In genomic region chr13:42990147-42990990, GRCh38 we compare ENCODE assay signal across 9 cellular contexts. TPM values are rescaled to one million over a fixed set of nuclear protein-coding genes. Genes with fewer than 3 reads are reported as not detected.
DNase-seq lines count a peak whose midpoint lies in the region; ATAC-seq and TF ChIP-seq lines count a peak whose summit lies in the region.
"Had no signal": no experiment of that assay in that cellular context is flagged by ENCODE, and none has a peak within 500 bp of the region (broad histone marks: within the 10 kb centered on the region; RNA-seq: fewer than 3 reads in every experiment).

No MANE protein-coding gene starts in this region.

- CTCF ChIA-PET in activated naive CD4-positive, alpha-beta T cell treated with anti-CD3 and anti-CD28 coated beads for 36 hours (lab: Charles Lee), result interaction anchor here (0.9 to 5.0 kb wide), 6 partner anchors 15 to 395 kb away, joined by 3 to 20 read pairs (median 4); partner anchors contain the start of gene DNAJC15
- CTCF ChIA-PET in T-cell (lab: Charles Lee), result interaction anchor here (0.5 to 4.4 kb wide), 13 partner anchors 11 to 917 kb away, joined by 3 to 37 read pairs (median 4); partner anchors contain the start of gene DNAJC15 (in 1 of the 2)

- peak overlapping the region; percentile 87 for H3K4me3 Mint-ChIP-seq in activated naive CD4-positive, alpha-beta T cell treated with anti-CD3 and anti-CD28 coated beads for 36 hours
- H3K4me3 Mint-ChIP-seq in T-cell, result peak overlapping the region; percentile 92 to 96 (median 92)

- H3K36me3 Mint-ChIP-seq in activated naive CD4-positive, alpha-beta T cell treated with anti-CD3 and anti-CD28 coated beads for 36 hours (ENCODE audit: low read depth), result no peaks in the 10 kb centered on the region
- H3K36me3 Mint-ChIP-seq in T-cell, result peaks cover 9% of the 10 kb centered on the region

- no peak for TF ChIP-seq EP300 in suprapubic skin (IDR thresholded peaks at IDR 0.05)

- TF ChIP-seq POLR2A in suprapubic skin (IDR thresholded peaks at IDR 0.05), result no peak

- no peaks in the 10 kb centered on the region for H3K27me3 ChIP-seq in right atrium auricular region
- no peaks in the 10 kb centered on the region for H3K27me3 ChIP-seq in suprapubic skin

- H3K4me3 ChIP-seq in right atrium auricular region (peak overlapping the region in 1 of 2 donors; percentile 76), suprapubic skin (peak overlapping the region; percentile 77)

- H3K36me3 ChIP-seq in right atrium auricular region (no peaks in the 10 kb centered on the region), suprapubic skin (no peaks in the 10 kb centered on the region)

- no peaks in the 10 kb centered on the region for H3K9me3 ChIP-seq in right atrium auricular region
- H3K9me3 ChIP-seq in suprapubic skin, result no peaks in the 10 kb centered on the region

- H3K27ac ChIP-seq in right atrium auricular region (peak overlapping the region; percentile 67 to 86), suprapubic skin (no peak overlapping the region)

- TF ChIP-seq CTCF in right atrium auricular region (IDR thresholded peaks at IDR 0.05), result no peak
- no peak for TF ChIP-seq CTCF in suprapubic skin (IDR thresholded peaks at IDR 0.05)

- no peak for DNase-seq in activated naive CD4-positive, alpha-beta T cell treated with anti-CD3 and anti-CD28 coated beads for 36 hours
- DNase-seq in activated naive CD4-positive, alpha-beta T cell treated with Interleukin-2 at 50 U/mL for 16 hours, result no peak
- DNase-seq in T-cell, result peak in 1 of 34 experiments; percentile 14
- DNase-seq in right atrium auricular region (ENCODE audit: low spot score), result no peak
- no peak for DNase-seq in suprapubic skin (ENCODE audit: low spot score in 2 of 2)
- no peak for DNase-seq in OCI-M2 (lab: John Stamatoyannopoulos, UW; ENCODE audit: unreplicated experiment)
- DNase-seq: activated CD4-positive, CD25-positive, alpha-beta regulatory T cell treated with anti-CD3 and anti-CD28 coated beads, Interleukin-2, amount 50 U/mL, for 72 hours had no signal

- POLR2A ChIA-PET in T-cell (lab: Charles Lee), result interaction anchor here (0.5 to 1.7 kb wide), 7 partner anchors 11 to 1301 kb away, joined by 3 to 17 read pairs (median 3); partner anchors contain the start of gene DNAJC15 (in 1 of the 2)

- intact Hi-C loops in activated naive CD4-positive, alpha-beta T cell treated with anti-CD3 and anti-CD28 coated beads for 36 hours (cut with micrococcal nuclease), result loop anchor here (5.0 to 10.0 kb wide), 4 partner anchors 598 to 887 kb away; partner anchors contain the start of genes AKAP11, CCDC122 and LACC1

- no peaks in the 10 kb centered on the region for H3K9me3 Mint-ChIP-seq in activated naive CD4-positive, alpha-beta T cell treated with anti-CD3 and anti-CD28 coated beads for 36 hours
- no peaks in the 10 kb centered on the region for H3K9me3 Mint-ChIP-seq in T-cell

- peak overlapping the region; percentile 63 for H3K27ac Mint-ChIP-seq in activated naive CD4-positive, alpha-beta T cell treated with anti-CD3 and anti-CD28 coated beads for 36 hours
- peak overlapping the region; percentile 90 to 100 for H3K27ac Mint-ChIP-seq in T-cell

- WGBS in suprapubic skin, result 59% methylated on average over 9 of the region's 9 CpGs

- H3K4me1 ChIP-seq in right atrium auricular region (peaks cover 0 to 24% of the 10 kb centered on the region in 2 donors), suprapubic skin (peaks cover 24% of the 10 kb centered on the region)

- H3K27me3 Mint-ChIP-seq in activated naive CD4-positive, alpha-beta T cell treated with anti-CD3 and anti-CD28 coated beads for 36 hours (ENCODE audit: low read depth), result no peaks in the 10 kb centered on the region
- H3K27me3 Mint-ChIP-seq in T-cell, result no peaks in the 10 kb centered on the region

- ATAC-seq in T-cell (replicated peaks in 1 of 4) (peak in 1 of 4 experiments; percentile 22), GM21619 (IDR thresholded peaks at IDR 0.05; ENCODE audit: unreplicated experiment) (no peak), HG03439 (IDR thresholded peaks at IDR 0.05; ENCODE audit: unreplicated experiment) (no peak)

- peaks cover 39% of the 10 kb centered on the region for H3K4me1 Mint-ChIP-seq in activated naive CD4-positive, alpha-beta T cell treated with anti-CD3 and anti-CD28 coated beads for 36 hours (ENCODE audit: low read depth)
- peaks cover 54 to 68% (median 60%) of the 10 kb centered on the region in 3 donors for H3K4me1 Mint-ChIP-seq in T-cell

RNA-seq across cellular contexts. Expression of gene EPSTI1, which starts 1.7 kb away (rescaled TPM):
- total RNA-seq in activated naive CD4-positive, alpha-beta T cell treated with anti-CD3 and anti-CD28 coated beads for 36 hours, result 10 to 100 TPM; 17.4 to 19.8 TPM
- total RNA-seq in T-cell, result 10 to 100 TPM; 15.3 to 29.9 (median 28.5) TPM
- total RNA-seq in right atrium auricular region, result 1 to 10 TPM; 3.1 to 3.9 TPM
- total RNA-seq in suprapubic skin, result 1 to 10 TPM in 2 of 4 donors, under 1 TPM in 2; 0.53 to 2.7 (median 1.1) TPM

RNA-seq across cellular contexts. Expression of gene DNAJC15, which starts 33.0 kb away (rescaled TPM):
- 10 to 100 TPM; 14.5 to 16.8 TPM for total RNA-seq in activated naive CD4-positive, alpha-beta T cell treated with anti-CD3 and anti-CD28 coated beads for 36 hours
- total RNA-seq in T-cell (10 to 100 TPM in 1 of 5 donors, 1 to 10 TPM in 4; 4.4 to 10.8 (median 8.5) TPM), right atrium auricular region (10 to 100 TPM; 10.8 to 14.0 TPM), suprapubic skin (10 to 100 TPM in 1 of 4 donors, 1 to 10 TPM in 3; 5.6 to 10.9 (median 8.0) TPM)
